Comparison of ENCODE assay signal across 8 cellular contexts in genomic region chr7:152675761-152676636, GRCh38. TPM values are rescaled to one million over a fixed set of nuclear protein-coding genes. Genes with fewer than 3 reads are reported as not detected.
A peak's percentile ranks its signal among the peaks of the same experiment; 100 is the strongest.
DNase-seq lines count a peak whose midpoint lies in the region; ATAC-seq and TF ChIP-seq lines count a peak whose summit lies in the region.

Gene XRCC2 (minus strand): TSS chr7:152676141. CDS start chr7:152676079, 62 bp downstream.

- peak; percentile 84 for DNase-seq in DMS153 (lab: John Stamatoyannopoulos, UW)
- DNase-seq in OCI-M1 (lab: John Stamatoyannopoulos, UW) = peak; percentile 92
- peak; percentile 94 for DNase-seq in activated T-cell treated with anti-CD3 and anti-CD28 coated beads for 24 hours (ENCODE audit: low read depth)
- peak; percentile 13 for DNase-seq in epithelial cell of proximal tubule (ENCODE audit: low read depth)
- DNase-seq in mucosa of gallbladder (ENCODE audit: low spot score) = peak; percentile 93
- peak; percentile 94 for DNase-seq in stimulated activated CD8-positive, alpha-beta memory T cell treated with anti-CD3 and anti-CD28 coated beads, Interleukin-4, amount 100 ng/mL, for 24 hours (ENCODE audit: low read depth)

- peak; percentile 95 for ATAC-seq in GM21576 (IDR thresholded peaks at IDR 0.05; ENCODE audit: unreplicated experiment)

- peak within 1 kb of the TSS; percentile 36 to 94 (median 94) for H3K27ac Mint-ChIP-seq in IgD-negative memory B cell

- no peaks in the 10 kb centered on the region for H3K9me3 Mint-ChIP-seq in IgD-negative memory B cell

- peaks cover 5 to 10% (median 9%) of the 10 kb centered on the region in 3 donors for H3K4me1 Mint-ChIP-seq in IgD-negative memory B cell

- H3K4me3 ChIP-seq in epithelial cell of proximal tubule (ENCODE audit: low read depth, low read length) = peak within 1 kb of the TSS; percentile 95

- peak within 1 kb of the TSS; percentile 81 to 99 (median 95) for H3K4me3 Mint-ChIP-seq in IgD-negative memory B cell

- H3K36me3 Mint-ChIP-seq in IgD-negative memory B cell = no peaks in the 10 kb centered on the region

- TF ChIP-seq CTCF in epithelial cell of proximal tubule (conservative IDR thresholded peaks at IDR 0.05; ENCODE audit: low read depth, low read length) = no peak

- H3K27me3 Mint-ChIP-seq in IgD-negative memory B cell = no peaks in the 10 kb centered on the region

RNA-seq across cellular contexts. Expression of gene XRCC2, which starts in this region (rescaled TPM):
- polyA plus RNA-seq in IgD-negative memory B cell = 0.43 TPM
- total RNA-seq in epithelial cell of proximal tubule = 5.4 and 10.3 TPM in 2 replicates
- total RNA-seq in mucosa of gallbladder = 0.69 TPM

Comparison
In these comparisons a context has a peak if more than half of its experiments do, and no peak if none do; other contexts are left out.
1. Peak in every context shown above with its lines: DNase-seq, ATAC-seq and H3K4me3 ChIP-seq.
2. Peak in DNase-seq in mucosa of gallbladder; RNA of the gene not detected or under 1 TPM.
3. DNase-seq: peak in every context shown above with its lines; median percentile 94 in activated T-cell treated with anti-CD3 and anti-CD28 coated beads for 24 hours; 94 in stimulated activated CD8-positive, alpha-beta memory T cell treated with anti-CD3 and anti-CD28 coated beads, Interleukin-4, amount 100 ng/mL, for 24 hours; 93 in mucosa of gallbladder; 92 in OCI-M1; 84 in DMS153; 13 in epithelial cell of proximal tubule.